ENCODE assay signal across 2 cellular contexts in genomic region chr6:6592836-6593235, GRCh38.
TF ChIP-seq lines count a peak whose summit lies in the region.

No MANE protein-coding gene starts in this region.

TF ChIP-seq in liver, 16 proteins besides CTCF, POLR2A, EP300 and RAD21:
- TF ChIP-seq YY1 (IDR thresholded peaks at IDR 0.05) (no peak), HNF4G (IDR thresholded peaks at IDR 0.05) (no peak), REST (IDR thresholded peaks at IDR 0.05) (no peak), RXRA (IDR thresholded peaks at IDR 0.05) (no peak), FOXA2 (IDR thresholded peaks at IDR 0.05) (no peak), NR2F2 (IDR thresholded peaks at IDR 0.05) (no peak), MAX (IDR thresholded peaks at IDR 0.05) (no peak), ATF3 (IDR thresholded peaks at IDR 0.05) (no peak), ZBTB33 (IDR thresholded peaks at IDR 0.05) (no peak), EGR1 (IDR thresholded peaks at IDR 0.05; ENCODE audit: low read depth in 2 of 2) (no peak), TAF1 (conservative IDR thresholded peaks at IDR 0.05) (no peak), HNF4A (conservative IDR thresholded peaks at IDR 0.05) (no peak)

TF ChIP-seq in HepG2, 621 proteins besides CTCF, POLR2A, EP300 and RAD21:
- TF ChIP-seq PATZ1 (CRISPR knock-in tag; IDR thresholded peaks at IDR 0.05): no peak
- TF ChIP-seq KDM2A (CRISPR knock-in tag; IDR thresholded peaks at IDR 0.05; ENCODE audit: borderline replicate concordance, low read depth): no peak
- TF ChIP-seq HES4 (CRISPR knock-in tag; IDR thresholded peaks at IDR 0.05; ENCODE audit: borderline replicate concordance): no peak
- TF ChIP-seq ZNF75D (CRISPR knock-in tag; IDR thresholded peaks at IDR 0.05; ENCODE audit: borderline replicate concordance): no peak
